Comparison of ENCODE assay signal across 8 cellular contexts in genomic region chr11:65095974-65096806, GRCh38.
DNase-seq lines count a peak whose midpoint lies in the region; ATAC-seq and TF ChIP-seq lines count a peak whose summit lies in the region.

VPS51 (plus strand) TSS chr11:65096214; CDS start chr11:65096251, 37 bp downstream.

- TF ChIP-seq CTCF in AG10803 (conservative IDR thresholded peaks at IDR 0.05; ENCODE audit: low read length) = no peak

- TF ChIP-seq POLR2A in GM19099 (IDR thresholded peaks at IDR 0.05; ENCODE audit: extremely low read depth, insufficient read length, low read depth) = peak; percentile 90

- peak; percentile 75 for ATAC-seq in HG03378 (IDR thresholded peaks at IDR 0.05; ENCODE audit: unreplicated experiment)

- H3K27ac ChIP-seq in cingulate gyrus (ENCODE audit: low read depth, low read length) = peak within 1 kb of the TSS; percentile 89

- DNase-seq in AG10803 (ENCODE audit: low read depth) = peak; percentile 89
- DNase-seq in NCI-H510A treated with DMSO at 0.1 percent for 48 hours (lab: John Stamatoyannopoulos, UW) = peak; percentile 81
- peak; percentile 83 to 86 for DNase-seq in activated CD4-positive, alpha-beta T cell treated with anti-CD3 and anti-CD28 coated beads for 4 hours
- peak; percentile 89 for DNase-seq in kidney tubule cell (ENCODE audit: low spot score)
- peak; percentile 63 to 67 for DNase-seq in stimulated activated CD4-positive, alpha-beta T cell treated with anti-CD3 and anti-CD28 coated beads, Interleukin-1b, Interleukin-23, amount 100 ng/mL, for 1 hour (ENCODE audit: low read depth in 2 of 2)

- H3K4me3 ChIP-seq in AG10803 (ENCODE audit: low read length) = peak within 1 kb of the TSS; percentile 85

Comparison
In these comparisons a context has a peak if more than half of its experiments do, and no peak if none do; other contexts are left out.
1. Peak in every context shown above with its lines: DNase-seq, ATAC-seq, H3K4me3 ChIP-seq and H3K27ac ChIP-seq.